ENCODE assay signal across 15 cellular contexts in the genomic region with DNA sequence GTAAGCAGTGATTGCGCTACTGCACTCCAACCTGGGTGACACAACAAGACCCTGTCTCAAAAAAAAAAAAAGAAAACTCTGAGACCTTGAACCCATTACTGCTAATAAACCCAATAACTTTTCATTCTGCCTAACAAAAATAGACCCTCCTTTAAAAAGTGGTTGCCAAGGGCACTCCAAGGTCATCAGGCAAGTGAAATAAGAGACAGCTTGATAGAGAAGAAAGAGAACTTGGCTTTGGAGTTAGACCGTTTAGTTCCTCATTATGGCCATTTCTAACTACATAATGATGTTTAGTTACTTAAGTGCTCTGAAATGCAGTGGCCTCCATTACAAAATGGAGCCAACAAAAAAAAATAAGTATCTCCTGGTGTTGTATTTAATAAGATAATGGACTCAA. TPM values are rescaled to one million over a fixed set of nuclear protein-coding genes. Genes with fewer than 3 reads are reported as not detected.
DNase-seq lines count a peak whose midpoint lies in the region; ATAC-seq and TF ChIP-seq lines count a peak whose summit lies in the region.
"Had no signal": no experiment of that assay in that cellular context is flagged by ENCODE, and none has a peak within 500 bp of the region (broad histone marks: within the 10 kb centered on the region; RNA-seq: fewer than 3 reads in every experiment).

No MANE protein-coding gene starts in this region.

- DNase-seq in activated T-cell treated with anti-CD3 and anti-CD28 coated beads, Interleukin-2, amount 50 U/mL, for 24 hours = no peak
- no peak for DNase-seq in activated T-cell treated with anti-CD3 and anti-CD28 coated beads, Interleukin-2, amount 50 U/mL, for 48 hours
- DNase-seq in NCI-H1930 (lab: John Stamatoyannopoulos, UW) (peak; percentile 12 to 28), ascending aorta (ENCODE audit: low spot score in 2 of 2) (no peak), NCI-H1694 (lab: John Stamatoyannopoulos, UW) (no peak)
- no peak for DNase-seq in stimulated activated CD4-positive, alpha-beta T cell treated with anti-CD3 and anti-CD28 coated beads, Interleukin-15, amount 100 ng/mL, for 24 hours
- DNase-seq: activated naive CD8-positive, alpha-beta T cell treated with anti-CD3 and anti-CD28 coated beads, Interleukin-2, amount 10 ng/mL, durations not matched to agents 7 days and 5 days; GOT3; NK-92 treated with Interleukin-12 subunit alpha and Interleukin-12 subunit beta, amount 100 ng/mL, for 24 hours; stimulated activated CD4-positive, alpha-beta T cell treated with anti-CD3 and anti-CD28 coated beads, Interleukin-1b, Interleukin-23, amount 100 ng/mL, for 48 hours had no signal

- peaks cover 7 to 20% of the 10 kb centered on the region in 2 donors for H3K4me1 ChIP-seq in ascending aorta

- ATAC-seq in stimulated activated memory B cell treated with anti-CD40 and anti-IgM and Interleukin-4, amounts not matched to agents 10 μg/mL and 1 μg/mL and 100 μg/mL, for 72 hours = no peak
- no peak for ATAC-seq in GM18505 (IDR thresholded peaks at IDR 0.05; ENCODE audit: unreplicated experiment)

- peak overlapping the region; percentile 71 for H3K27ac Mint-ChIP-seq in activated T-cell treated with anti-CD3 and anti-CD28 coated beads, Interleukin-2, amount 50 U/mL, for 24 hours
- peak overlapping the region; percentile 81 for H3K27ac Mint-ChIP-seq in stimulated activated memory B cell treated with anti-CD40 and anti-IgM and Interleukin-4, amounts not matched to agents 10 μg/mL and 1 μg/mL and 100 μg/mL, for 72 hours
- H3K27ac Mint-ChIP-seq: activated naive CD8-positive, alpha-beta T cell treated with anti-CD3 and anti-CD28 coated beads, Interleukin-2, amount 10 ng/mL, durations not matched to agents 7 days and 5 days; B cell had no signal

- H3K9me3 ChIP-seq in ascending aorta = no peaks in the 10 kb centered on the region

- no peaks in the 10 kb centered on the region for H3K36me3 ChIP-seq in ascending aorta

- H3K9me3 Mint-ChIP-seq in activated T-cell treated with anti-CD3 and anti-CD28 coated beads, Interleukin-2, amount 50 U/mL, for 24 hours = peaks cover 14% of the 10 kb centered on the region
- H3K9me3 Mint-ChIP-seq in stimulated activated memory B cell treated with anti-CD40 and anti-IgM and Interleukin-4, amounts not matched to agents 10 μg/mL and 1 μg/mL and 100 μg/mL, for 72 hours = no peaks in the 10 kb centered on the region
- H3K9me3 Mint-ChIP-seq: mesothelial cell of epicardium had no signal

- no peaks in the 10 kb centered on the region for H3K27me3 ChIP-seq in ascending aorta

- no peak overlapping the region for H3K4me3 Mint-ChIP-seq in activated T-cell treated with anti-CD3 and anti-CD28 coated beads, Interleukin-2, amount 50 U/mL, for 24 hours
- H3K4me3 Mint-ChIP-seq in stimulated activated memory B cell treated with anti-CD40 and anti-IgM and Interleukin-4, amounts not matched to agents 10 μg/mL and 1 μg/mL and 100 μg/mL, for 72 hours = no peak overlapping the region
- H3K4me3 Mint-ChIP-seq: activated naive CD8-positive, alpha-beta T cell treated with anti-CD3 and anti-CD28 coated beads, Interleukin-2, amount 10 ng/mL, durations not matched to agents 7 days and 5 days; B cell; mesothelial cell of epicardium had no signal

- intact Hi-C loops in ascending aorta (cut with DNase I) = loop anchor here (5.0 kb wide), 1 partner anchor 112 kb away; no protein-coding TSS in a partner anchor

- no peak for TF ChIP-seq POLR2A in GM18505 (IDR thresholded peaks at IDR 0.05; ENCODE audit: borderline replicate concordance, extremely low read depth, insufficient read depth, insufficient read length)

- no peaks in the 10 kb centered on the region for H3K27me3 Mint-ChIP-seq in activated T-cell treated with anti-CD3 and anti-CD28 coated beads, Interleukin-2, amount 50 U/mL, for 24 hours
- H3K27me3 Mint-ChIP-seq in stimulated activated memory B cell treated with anti-CD40 and anti-IgM and Interleukin-4, amounts not matched to agents 10 μg/mL and 1 μg/mL and 100 μg/mL, for 72 hours = no peaks in the 10 kb centered on the region
- H3K27me3 Mint-ChIP-seq: activated naive CD8-positive, alpha-beta T cell treated with anti-CD3 and anti-CD28 coated beads, Interleukin-2, amount 10 ng/mL, durations not matched to agents 7 days and 5 days; B cell had no signal

- H3K36me3 Mint-ChIP-seq in activated T-cell treated with anti-CD3 and anti-CD28 coated beads, Interleukin-2, amount 50 U/mL, for 24 hours (ENCODE audit: low read depth) = peaks cover 16% of the 10 kb centered on the region
- H3K36me3 Mint-ChIP-seq in stimulated activated memory B cell treated with anti-CD40 and anti-IgM and Interleukin-4, amounts not matched to agents 10 μg/mL and 1 μg/mL and 100 μg/mL, for 72 hours = no peaks in the 10 kb centered on the region
- H3K36me3 Mint-ChIP-seq: mesothelial cell of epicardium had no signal

- H3K4me1 Mint-ChIP-seq in activated T-cell treated with anti-CD3 and anti-CD28 coated beads, Interleukin-2, amount 50 U/mL, for 24 hours (ENCODE audit: low read depth) = peaks cover 84% of the 10 kb centered on the region
- peaks cover 31% of the 10 kb centered on the region for H3K4me1 Mint-ChIP-seq in stimulated activated memory B cell treated with anti-CD40 and anti-IgM and Interleukin-4, amounts not matched to agents 10 μg/mL and 1 μg/mL and 100 μg/mL, for 72 hours

- no peak for TF ChIP-seq CTCF in ascending aorta (IDR thresholded peaks at IDR 0.05)

- no peak overlapping the region for H3K4me3 ChIP-seq in ascending aorta
- H3K4me3 ChIP-seq: coronary artery had no signal

- H3K27ac ChIP-seq in ascending aorta = peak overlapping the region; percentile 86 to 91

RNA-seq across cellular contexts. Expression of a gene that starts 55.9 kb away (rescaled TPM):
- 11.8 TPM for total RNA-seq in ascending aorta

Comparison
In these comparisons a context has a peak if more than half of its experiments do, and no peak if none do; other contexts are left out.
1. DNase-seq: peak in NCI-H1930 (2 of 2); none in activated T-cell treated with anti-CD3 and anti-CD28 coated beads, Interleukin-2, amount 50 U/mL, for 24 hours (single experiment), activated T-cell treated with anti-CD3 and anti-CD28 coated beads, Interleukin-2, amount 50 U/mL, for 48 hours (0 of 2), ascending aorta (0 of 2), stimulated activated CD4-positive, alpha-beta T cell treated with anti-CD3 and anti-CD28 coated beads, Interleukin-15, amount 100 ng/mL, for 24 hours (single experiment) and NCI-H1694 (single experiment).